ENCODE assay signal across 8 cellular contexts in genomic region chr20:381581-382290, GRCh38. TPM values are rescaled to one million over a fixed set of nuclear protein-coding genes. Genes with fewer than 3 reads are reported as not detected.
DNase-seq lines count a peak whose midpoint lies in the region; ATAC-seq and TF ChIP-seq lines count a peak whose summit lies in the region.

No MANE protein-coding gene starts in this region.

- in situ Hi-C loops in SK-MEL-5 (cut with HindIII; ENCODE audit: low pct_unique_long_range_greater_than_20kb, low sequenced_read_pairs): no loop called here

- intact Hi-C loops in Right ventricle myocardium superior (cut with DNase I) (no loop called here), prostate gland (cut with DNase I) (no loop called here), uterus (cut with DNase I; ENCODE audit: low total_unique reads) (no loop called here)

- ATAC-seq in GM21528 (IDR thresholded peaks at IDR 0.05; ENCODE audit: low FRiP score, unreplicated experiment) (peak; percentile 56), Right ventricle myocardium superior (ENCODE audit: poor library complexity) (peak; percentile 90)

- H3K36me3 ChIP-seq in prostate gland (no peaks in the 10 kb centered on the region), uterus (no peaks in the 10 kb centered on the region)

- H3K27me3 ChIP-seq in prostate gland (replicated peaks; ENCODE audit: insufficient read depth) (no peaks in the 10 kb centered on the region), uterus (no peaks in the 10 kb centered on the region)

- peak; percentile 68 for TF ChIP-seq POLR2A in prostate gland (IDR thresholded peaks at IDR 0.05)
- no peak for TF ChIP-seq POLR2A in uterus (IDR thresholded peaks at IDR 0.05)

- peak overlapping the region; percentile 43 to 78 for H3K4me3 ChIP-seq in prostate gland
- peak overlapping the region; percentile 33 to 63 for H3K4me3 ChIP-seq in uterus

- H3K9me3 ChIP-seq in prostate gland: no peaks in the 10 kb centered on the region
- no peaks in the 10 kb centered on the region for H3K9me3 ChIP-seq in uterus

- WGBS in prostate gland: under 1% methylated on average over 48 of the region's 49 CpGs

- no peak for TF ChIP-seq RAD21 in Ishikawa (IDR thresholded peaks at IDR 0.05; ENCODE audit: low read depth)

- TF ChIP-seq EP300 in Ishikawa (IDR thresholded peaks at IDR 0.05; ENCODE audit: borderline replicate concordance): no peak

- TF ChIP-seq CTCF in prostate gland (IDR thresholded peaks at IDR 0.05) (peak in 1 of 4 experiments; percentile 12), uterus (IDR thresholded peaks at IDR 0.05) (no peak)

- no peaks in the 10 kb centered on the region for H3K4me1 ChIP-seq in prostate gland (replicated peaks)
- H3K4me1 ChIP-seq in uterus: peaks cover 0 to 7% of the 10 kb centered on the region in 2 donors

- H3K27ac ChIP-seq in prostate gland (peak overlapping the region; percentile 81 to 82), uterus (peak overlapping the region in 1 of 2 donors; percentile 39)

- DNase-seq in DMS53 (lab: John Stamatoyannopoulos, UW) (peak; percentile 87), SK-MEL-5 (ENCODE audit: low read depth, low spot score) (peak; percentile 78), Right ventricle myocardium superior (peak; percentile 81), prostate gland (ENCODE audit: low spot score) (peak; percentile 85), uterus (peak; percentile 44 to 61)
- DNase-seq in activated naive CD4-positive, alpha-beta T cell treated with anti-CD3 and anti-CD28 coated beads, Interleukin-2, amount 50 U/mL, for 16 hours: peak; percentile 61

TF ChIP-seq in Ishikawa, 13 proteins besides CTCF, POLR2A, EP300 and RAD21:
- no peak for TF ChIP-seq CEBPB (IDR thresholded peaks at IDR 0.05)
- no peak for TF ChIP-seq TEAD4 (IDR thresholded peaks at IDR 0.05)
- no peak for TF ChIP-seq FOXM1 (IDR thresholded peaks at IDR 0.05; ENCODE audit: borderline replicate concordance, low read depth)
- no peak for TF ChIP-seq TCF12 (IDR thresholded peaks at IDR 0.05; ENCODE audit: low read depth)
- peak; percentile 37; the same call in 1 of the 2 replicates for TF ChIP-seq TAF1 (IDR thresholded peaks at IDR 0.05; ENCODE audit: low read depth)
- no peak for TF ChIP-seq REST (IDR thresholded peaks at IDR 0.05; ENCODE audit: low read depth)
- TF ChIP-seq CREB1 (IDR thresholded peaks at IDR 0.05; ENCODE audit: low read depth): no peak
- no peak for TF ChIP-seq NFIC (IDR thresholded peaks at IDR 0.05)
- no peak for TF ChIP-seq YY1 (IDR thresholded peaks at IDR 0.05; ENCODE audit: low read depth)
- TF ChIP-seq EGR1 (IDR thresholded peaks at IDR 0.05): no peak
- TF ChIP-seq ZBTB7A (IDR thresholded peaks at IDR 0.05; ENCODE audit: low read depth): no peak; the same call in none of the 2 replicates
- peak; percentile 48; the same call in 1 of the 2 replicates for TF ChIP-seq MAX (IDR thresholded peaks at IDR 0.05)
- TF ChIP-seq USF1 (IDR thresholded peaks at IDR 0.05): 0 out of 2 replicates have a peak, but pooled peaks have one; percentile 6

RNA-seq across cellular contexts. Expression of gene TRIB3, which starts 1.2 kb away (rescaled TPM):
- 146 and 157 TPM in 2 replicates for total RNA-seq in SK-MEL-5 (2014; rRNA removed; shearing (Covaris generic))
- polyA plus RNA-seq in SK-MEL-5 (2015; cell fraction: cytosol; rRNA removed): 194 and 200 TPM in 2 replicates
- polyA plus RNA-seq in SK-MEL-5 (2015; cell fraction: nucleus; rRNA removed): 55.7 and 57.4 TPM in 2 replicates
- 0.67 TPM for total RNA-seq in Right ventricle myocardium superior
- 10 to 100 TPM; 11.8 to 22.7 TPM for total RNA-seq in prostate gland
- total RNA-seq in uterus: 1 to 10 TPM; 1.8 to 8.4 (median 3.9) TPM

RNA-seq across cellular contexts. Expression of gene RBCK1, which starts 26.4 kb away (rescaled TPM):
- total RNA-seq in SK-MEL-5 (2014; rRNA removed; shearing (Covaris generic)): 51.1 and 58.0 TPM in 2 replicates
- polyA plus RNA-seq in SK-MEL-5 (2015; cell fraction: cytosol; rRNA removed): 119 and 134 TPM in 2 replicates
- polyA plus RNA-seq in SK-MEL-5 (2015; cell fraction: nucleus; rRNA removed): 131 and 134 TPM in 2 replicates
- total RNA-seq in Right ventricle myocardium superior (44.2 TPM), prostate gland (100 to 1,000 TPM; 108 to 158 TPM), uterus (10 to 100 TPM; 57.9 to 86.3 (median 64.6) TPM)

RNA-seq across cellular contexts. Expression of gene NRSN2, which starts 34.8 kb away (rescaled TPM):
- total RNA-seq in SK-MEL-5 (2014; rRNA removed; shearing (Covaris generic)): 38.2 and 41.8 TPM in 2 replicates
- polyA plus RNA-seq in SK-MEL-5 (2015; cell fraction: cytosol; rRNA removed): 115 and 130 TPM in 2 replicates
- polyA plus RNA-seq in SK-MEL-5 (2015; cell fraction: nucleus; rRNA removed): 52.2 and 57.2 TPM in 2 replicates
- total RNA-seq in Right ventricle myocardium superior: 14.5 TPM
- total RNA-seq in prostate gland: 10 to 100 TPM; 26.3 to 48.3 TPM
- 10 to 100 TPM; 10.2 to 65.6 (median 28.7) TPM for total RNA-seq in uterus

RNA-seq across cellular contexts. Expression of gene SOX12, which starts 56.4 kb away (rescaled TPM):
- total RNA-seq in SK-MEL-5 (2014; rRNA removed; shearing (Covaris generic)): 3.1 and 3.9 TPM in 2 replicates
- 30.3 and 31.9 TPM in 2 replicates for polyA plus RNA-seq in SK-MEL-5 (2015; cell fraction: cytosol; rRNA removed)
- 27.6 and 38.8 TPM in 2 replicates for polyA plus RNA-seq in SK-MEL-5 (2015; cell fraction: nucleus; rRNA removed)
- total RNA-seq in Right ventricle myocardium superior (16.2 TPM), prostate gland (10 to 100 TPM; 10.7 to 21.0 TPM), uterus (10 to 100 TPM in 1 of 4 donors, 1 to 10 TPM in 3; 2.4 to 21.9 (median 7.4) TPM)
